28 cellular contexts compared by ENCODE assay signal in genomic region chr17:79677646-79678045, GRCh38. TPM values are rescaled to one million over a fixed set of nuclear protein-coding genes. Genes with fewer than 3 reads are reported as not detected.
"Had no signal": no experiment of that assay in that cellular context is flagged by ENCODE, and none has a peak within 500 bp of the region (broad histone marks: within the 10 kb centered on the region; RNA-seq: fewer than 3 reads in every experiment).

No MANE protein-coding gene starts in this region.

- H3K27me3 ChIP-seq: brain microvascular endothelial cell, Peyer's patch had no signal

- DNase-seq: activated CD4-positive, alpha-beta T cell treated with anti-CD3 and anti-CD28 coated beads for 48 hours; activated CD4-positive, alpha-beta T cell treated with anti-CD3 and anti-CD28 coated beads, Interleukin-2, amount 50 U/mL, for 4 hours; activated CD4-positive, CD25-positive, alpha-beta regulatory T cell treated with anti-CD3 and anti-CD28 coated beads, Interleukin-2, amount 50 U/mL, for 72 hours; activated CD8-positive, alpha-beta memory T cell treated with anti-CD3 and anti-CD28 coated beads, Interleukin-2, amount 10 ng/mL, durations not matched to agents 7 days and 5 days; activated CD8-positive, alpha-beta T cell treated with anti-CD3 and anti-CD28 coated beads, Interleukin-2, amount 10 ng/mL, durations not matched to agents 7 days and 5 days; activated gamma-delta T cell; activated naive CD4-positive, alpha-beta T cell treated with anti-CD3 and anti-CD28 coated beads for 36 hours; activated T-cell treated with anti-CD3 and anti-CD28 coated beads, Interleukin-2, amount 50 U/mL, for 48 hours; amygdala; brain microvascular endothelial cell; KG1; NCI-H1048; NCI-H146; NCI-H187 treated with DMSO at 0.1 percent for 48 hours; NCI-H2081 treated with DMSO at 0.1 percent for 48 hours; NCI-H524 treated with DMSO at 0.1 percent for 48 hours; NCI-H748 treated with DMSO at 0.1 percent for 48 hours; SHP77 had no signal

- H3K4me3 ChIP-seq: cardiac muscle cell, Peyer's patch, SJSA1 had no signal

- H3K4me1 ChIP-seq: Peyer's patch, SJSA1 had no signal

- H3K36me3 ChIP-seq: brain microvascular endothelial cell, cardiac muscle cell, Peyer's patch, SJSA1 had no signal

- H3K27ac ChIP-seq: brain microvascular endothelial cell, cardiac muscle cell, Peyer's patch, RWPE1, SJSA1 had no signal

- ATAC-seq: activated CD8-positive, alpha-beta memory T cell treated with anti-CD3 and anti-CD28 coated beads, Interleukin-2, amount 10 ng/mL, durations not matched to agents 7 days and 5 days; activated CD8-positive, alpha-beta T cell treated with anti-CD3 and anti-CD28 coated beads, Interleukin-2, amount 10 ng/mL, durations not matched to agents 7 days and 5 days; activated T-helper 17 cell treated with anti-CD3 and anti-CD28 coated beads, Interleukin-2, amount 50 U/mL, for 72 hours; SK-N-SH treated with all-trans-retinoic acid at 6 μM for 48 hours had no signal

RNA-seq across cellular contexts. Expression of gene ENPP7, which starts 53.1 kb away (rescaled TPM):
- total RNA-seq: activated naive CD4-positive, alpha-beta T cell treated with anti-CD3 and anti-CD28 coated beads for 36 hours; astrocyte; cardiac muscle cell; LHCN-M2; M059J; SJSA1; WTC11 had no signal
